24 cellular contexts compared by ENCODE assay signal in genomic region chr14:34845869-34846268, GRCh38.
"Had no signal": no experiment of that assay in that cellular context is flagged by ENCODE, and none has a peak within 500 bp of the region (broad histone marks: within the 10 kb centered on the region; RNA-seq: fewer than 3 reads in every experiment).

No MANE protein-coding gene starts in this region.

- H3K9me3 ChIP-seq: esophagus squamous epithelium, gastrocnemius medialis, heart right ventricle, left lung, lower lobe of right lung, mucosa of descending colon had no signal

- H3K4me3 ChIP-seq: coronary artery, esophagus squamous epithelium, gastrocnemius medialis, heart right ventricle, left lung, lower lobe of right lung, mucosa of descending colon had no signal

- H3K27me3 Mint-ChIP-seq: dendritic cell treated with granulocyte-macrophage colony-stimulating factor and Interleukin-4, amounts not matched to agents 40 ng/mL and 50 ng/mL, for 4 days; effector memory CD8-positive, alpha-beta T cell; naive B cell had no signal

- H3K4me3 Mint-ChIP-seq: dendritic cell treated with granulocyte-macrophage colony-stimulating factor and Interleukin-4, amounts not matched to agents 40 ng/mL and 50 ng/mL, for 4 days; effector memory CD8-positive, alpha-beta T cell; endodermal cell; mesothelial cell of epicardium; naive B cell had no signal

- DNase-seq: effector CD8-positive, alpha-beta T cell; effector memory CD8-positive, alpha-beta T cell; endodermal cell; erythroblast; esophagus squamous epithelium; foreskin fibroblast; foreskin melanocyte; gastrocnemius medialis; glutamatergic neuron; head of caudate nucleus; heart right ventricle; hippocampal formation; left cardiac atrium; left lung; left ventricle myocardium superior; lower lobe of right lung; mesenchymal stem cell; mucosa of descending colon; naive B cell had no signal

- H3K27ac Mint-ChIP-seq: dendritic cell treated with granulocyte-macrophage colony-stimulating factor and Interleukin-4, amounts not matched to agents 40 ng/mL and 50 ng/mL, for 4 days; effector memory CD8-positive, alpha-beta T cell; endodermal cell; mesothelial cell of epicardium had no signal

- H3K27ac ChIP-seq: coronary artery, epithelial cell of prostate, esophagus squamous epithelium, gastrocnemius medialis, heart right ventricle, left lung, lower lobe of right lung had no signal

- H3K36me3 ChIP-seq: gastrocnemius medialis, lower lobe of right lung had no signal

- H3K9me3 Mint-ChIP-seq: dendritic cell treated with granulocyte-macrophage colony-stimulating factor and Interleukin-4, amounts not matched to agents 40 ng/mL and 50 ng/mL, for 4 days; effector memory CD8-positive, alpha-beta T cell; endodermal cell; mesothelial cell of epicardium; naive B cell had no signal

- H3K27me3 ChIP-seq: esophagus squamous epithelium, gastrocnemius medialis, heart right ventricle, left lung had no signal

- ATAC-seq: effector memory CD8-positive, alpha-beta T cell; esophagus mucosa; gastrocnemius medialis; heart right ventricle; left cardiac atrium; left lung; left ventricle myocardium superior; lower lobe of right lung; mucosa of descending colon had no signal
